ENCODE assay signal across 1 cellular context in genomic region chr19:6373813-6374108, GRCh38.
A peak's percentile ranks its signal among the peaks of the same experiment; 100 is the strongest.
TF ChIP-seq lines count a peak whose summit lies in the region.

No MANE protein-coding gene starts in this region.

TF ChIP-seq in GM12878, 131 proteins besides CTCF, POLR2A, EP300 and RAD21:
- TF ChIP-seq NBN (IDR thresholded peaks at IDR 0.05) (0 out of 2 replicates have a peak, but pooled peaks have one; percentile 16), ZNF24 (IDR thresholded peaks at IDR 0.05) (no peak)
TF ChIP-seq in GM12878: peak in this region for 1.
